20 cellular contexts compared by ENCODE assay signal in the genomic region with DNA sequence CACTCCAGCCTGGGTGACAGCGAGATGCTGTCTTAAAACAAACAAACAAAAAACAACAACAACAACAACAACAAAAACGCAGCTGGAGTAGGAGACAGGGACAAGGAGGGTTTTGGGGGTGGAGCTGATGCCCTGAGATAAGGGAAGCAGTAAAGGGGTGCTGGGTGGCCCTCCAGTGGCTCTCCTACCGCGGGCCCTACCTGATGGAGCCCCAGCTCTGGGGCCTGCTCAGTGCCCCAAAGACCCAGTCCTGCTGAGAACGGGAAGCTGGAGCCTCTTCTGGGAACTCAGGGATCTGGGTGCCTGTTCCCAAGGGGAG. TPM values are rescaled to one million over a fixed set of nuclear protein-coding genes. Genes with fewer than 3 reads are reported as not detected.
DNase-seq lines count a peak whose midpoint lies in the region; ATAC-seq, FAIRE-seq and TF ChIP-seq lines count a peak whose summit lies in the region.
"Had no signal": no experiment of that assay in that cellular context is flagged by ENCODE, and none has a peak within 500 bp of the region (broad histone marks: within the 10 kb centered on the region; RNA-seq: fewer than 3 reads in every experiment).

No MANE protein-coding gene starts in this region.

- H2AK5ac ChIP-seq in H1 (ENCODE audit: low read depth, low read length): no peak overlapping the region

- H3K27ac Mint-ChIP-seq in activated naive CD4-positive, alpha-beta T cell treated with anti-CD3 and anti-CD28 coated beads, Interleukin-2, amount 10 ng/mL, durations not matched to agents 7 days and 5 days: no peak overlapping the region
- no peak overlapping the region for H3K27ac Mint-ChIP-seq in naive B cell
- H3K27ac Mint-ChIP-seq in stimulated activated naive B cell treated with anti-CD40 and anti-IgM and Interleukin-4, amounts not matched to agents 10 μg/mL and 1 μg/mL and 100 μg/mL, for 72 hours: no peak overlapping the region
- H3K27ac Mint-ChIP-seq: activated CD4-positive, alpha-beta T cell treated with anti-CD3 and anti-CD28 coated beads, Interleukin-2, amount 10 ng/mL, durations not matched to agents 7 days and 5 days had no signal

- H3K4me2 ChIP-seq in H1 (ENCODE audit: insufficient read depth in 1 of 2, low read depth in 2 of 2, low read length in 2 of 2): peak overlapping the region; percentile 59 to 89

- H3K4me3 Mint-ChIP-seq in activated naive CD4-positive, alpha-beta T cell treated with anti-CD3 and anti-CD28 coated beads, Interleukin-2, amount 10 ng/mL, durations not matched to agents 7 days and 5 days: peak overlapping the region; percentile 40
- H3K4me3 Mint-ChIP-seq in naive B cell: peak overlapping the region in 6 of 8 donors; percentile 22 to 65 (median 38)
- no peak overlapping the region for H3K4me3 Mint-ChIP-seq in stimulated activated naive B cell treated with anti-CD40 and anti-IgM and Interleukin-4, amounts not matched to agents 10 μg/mL and 1 μg/mL and 100 μg/mL, for 72 hours
- H3K4me3 Mint-ChIP-seq: activated CD4-positive, alpha-beta T cell treated with anti-CD3 and anti-CD28 coated beads, Interleukin-2, amount 10 ng/mL, durations not matched to agents 7 days and 5 days had no signal

- H3K79me1 ChIP-seq in H1 (ENCODE audit: low read depth, low read length): no peaks in the 10 kb centered on the region

- no peaks in the 10 kb centered on the region for H3K36me3 Mint-ChIP-seq in activated naive CD4-positive, alpha-beta T cell treated with anti-CD3 and anti-CD28 coated beads, Interleukin-2, amount 10 ng/mL, durations not matched to agents 7 days and 5 days
- H3K36me3 Mint-ChIP-seq in naive B cell: no peaks in the 10 kb centered on the region
- no peaks in the 10 kb centered on the region for H3K36me3 Mint-ChIP-seq in stimulated activated naive B cell treated with anti-CD40 and anti-IgM and Interleukin-4, amounts not matched to agents 10 μg/mL and 1 μg/mL and 100 μg/mL, for 72 hours

- peaks cover 6% of the 10 kb centered on the region for H3K23me2 ChIP-seq in H1 (ENCODE audit: low read depth, low read length)

- TF ChIP-seq POLR2A in H1 (IDR thresholded peaks at IDR 0.05; ENCODE audit: control extremely low read depth in 1 of 2, low read depth in 2 of 2, low read length in 2 of 2): no peak
- TF ChIP-seq POLR2A in upper lobe of left lung (IDR thresholded peaks at IDR 0.05): no peak

- H3K14ac ChIP-seq in H1 (ENCODE audit: insufficient read length): no peak overlapping the region

- H3K9me3 ChIP-seq in H1 (ENCODE audit: insufficient read depth in 2 of 2, low read depth in 1 of 2, low read length in 1 of 2) (no peaks in the 10 kb centered on the region), upper lobe of left lung (no peaks in the 10 kb centered on the region)
- H3K9me3 ChIP-seq: spleen had no signal

- no peak overlapping the region for H2BK5ac ChIP-seq in H1 (ENCODE audit: low read depth, low read length)

- H3K23ac ChIP-seq in H1 (ENCODE audit: insufficient read length): no peak overlapping the region

- peak overlapping the region; percentile 70; the same call in 1 of the 2 replicates for H2AFZ ChIP-seq in H1 (ENCODE audit: low read length)

- no peak overlapping the region for H3K9ac ChIP-seq in H1 (replicated peaks in 1 of 4; ENCODE audit: extremely low read depth in 1 of 4, low read depth in 3 of 4, low read length in 3 of 4)

- no peaks in the 10 kb centered on the region for H4K20me1 ChIP-seq in H1 (replicated peaks in 1 of 2; ENCODE audit: control insufficient read depth in 1 of 2, insufficient read depth in 2 of 2, low read length in 2 of 2)

- H3K56ac ChIP-seq in H1 (replicated peaks; ENCODE audit: insufficient read length, low read depth, low read length): no peak overlapping the region

- H3K27ac ChIP-seq in H1 (ENCODE audit: low read depth, low read length): no peak overlapping the region
- peak overlapping the region in 1 of 4 donors; percentile 55 for H3K27ac ChIP-seq in upper lobe of left lung
- H3K27ac ChIP-seq: spleen had no signal

- peaks cover 17% of the 10 kb centered on the region for H3K4me1 Mint-ChIP-seq in activated naive CD4-positive, alpha-beta T cell treated with anti-CD3 and anti-CD28 coated beads, Interleukin-2, amount 10 ng/mL, durations not matched to agents 7 days and 5 days
- H3K4me1 Mint-ChIP-seq in naive B cell: peaks cover 0 to 8% (median 3%) of the 10 kb centered on the region in 3 donors
- peaks cover 0 to 5% of the 10 kb centered on the region in 2 donors for H3K4me1 Mint-ChIP-seq in stimulated activated naive B cell treated with anti-CD40 and anti-IgM and Interleukin-4, amounts not matched to agents 10 μg/mL and 1 μg/mL and 100 μg/mL, for 72 hours

- H4K8ac ChIP-seq in H1 (ENCODE audit: extremely low read depth, insufficient read depth, low read length): no peak overlapping the region

- no peak overlapping the region for H2BK12ac ChIP-seq in H1 (ENCODE audit: low read depth, low read length)

- no peak overlapping the region for H3K4ac ChIP-seq in H1 (replicated peaks; ENCODE audit: insufficient read length, low read depth, low read length)

- TF ChIP-seq RAD21 in H1 (IDR thresholded peaks at IDR 0.05 in 1 of 2, conservative IDR thresholded peaks at IDR 0.05 in 1 of 2; ENCODE audit: low read depth in 2 of 2, low read length in 2 of 2): no peak

- ATAC-seq in naive B cell (ENCODE audit: low read depth in 2 of 2) (no peak), upper lobe of left lung (ENCODE audit: low FRiP score in 2 of 2) (no peak), HG02885 (IDR thresholded peaks at IDR 0.05; ENCODE audit: poor library complexity, unreplicated experiment) (no peak)
- no peak for ATAC-seq in stimulated activated naive B cell treated with anti-CD40 and anti-IgM and Interleukin-4, amounts not matched to agents 10 μg/mL and 1 μg/mL and 100 μg/mL, for 72 hours (replicated peaks)
- ATAC-seq: GM12878 had no signal

- no peak overlapping the region for H3K18ac ChIP-seq in H1 (ENCODE audit: extremely low read depth, low read length)

- no peak for FAIRE-seq in H1 (lab: Jason Lieb, UNC)
- FAIRE-seq: GM12878 had no signal

- H2BK120ac ChIP-seq in H1 (replicated peaks; ENCODE audit: low read depth, low read length): no peak overlapping the region

- no peak for DNase-seq in activated naive CD4-positive, alpha-beta T cell treated with anti-CD3 and anti-CD28 coated beads, Interleukin-2, amount 10 ng/mL, durations not matched to agents 7 days and 5 days
- no peak for DNase-seq in activated naive CD4-positive, alpha-beta T cell treated with anti-CD3 and anti-CD28 coated beads, Interleukin-2, amount 50 U/mL, for 16 hours
- DNase-seq in H1 (ENCODE audit: low read depth in 1 of 2, low spot score in 2 of 2) (no peak), naive B cell (no peak), upper lobe of left lung (no peak), NCI-H82 treated with DMSO at 0.1 percent for 48 hours (lab: John Stamatoyannopoulos, UW; ENCODE audit: unreplicated experiment) (no peak)
- no peak for DNase-seq in stimulated activated naive B cell treated with anti-CD40 and anti-IgM and Interleukin-4, amounts not matched to agents 10 μg/mL and 1 μg/mL and 100 μg/mL, for 72 hours
- DNase-seq: ACHN; activated CD4-positive, alpha-beta T cell treated with anti-CD3 and anti-CD28 coated beads, Interleukin-2, amount 10 ng/mL, durations not matched to agents 7 days and 5 days; activated effector memory CD4-positive, alpha-beta T cell treated with anti-CD3 and anti-CD28 coated beads, Interleukin-2, amount 50 U/mL, for 16 hours; DMS79; NCI-H1105; NCI-H446 treated with DMSO at 0.1 percent for 48 hours; spleen had no signal

- TF ChIP-seq CTCF in H1 (IDR thresholded peaks at IDR 0.05; ENCODE audit: control extremely low read depth in 1 of 3, insufficient read depth in 1 of 3, low read depth in 1 of 3, low read length in 3 of 3): no peak
- no peak for TF ChIP-seq CTCF in upper lobe of left lung (IDR thresholded peaks at IDR 0.05)

- H3K27me3 Mint-ChIP-seq in activated naive CD4-positive, alpha-beta T cell treated with anti-CD3 and anti-CD28 coated beads, Interleukin-2, amount 10 ng/mL, durations not matched to agents 7 days and 5 days: peaks cover 89% of the 10 kb centered on the region
- H3K27me3 Mint-ChIP-seq in naive B cell: peaks cover 52 to 78% (median 62%) of the 10 kb centered on the region in 3 donors
- peaks cover 63 to 72% of the 10 kb centered on the region in 2 donors for H3K27me3 Mint-ChIP-seq in stimulated activated naive B cell treated with anti-CD40 and anti-IgM and Interleukin-4, amounts not matched to agents 10 μg/mL and 1 μg/mL and 100 μg/mL, for 72 hours

- H4K91ac ChIP-seq in H1 (replicated peaks; ENCODE audit: insufficient read length, low read length): no peak overlapping the region

- H3K36me3 ChIP-seq in H1 (ENCODE audit: control insufficient read depth in 2 of 4, insufficient read depth in 4 of 4, low read length in 3 of 4) (no peaks in the 10 kb centered on the region), upper lobe of left lung (no peaks in the 10 kb centered on the region)
- H3K36me3 ChIP-seq: spleen had no signal

- no peak overlapping the region for H2BK15ac ChIP-seq in H1 (ENCODE audit: low read length)

- TF ChIP-seq EP300 in H1 (IDR thresholded peaks at IDR 0.05; ENCODE audit: borderline replicate concordance in 1 of 2, low read depth in 2 of 2, low read length in 2 of 2) (no peak), upper lobe of left lung (IDR thresholded peaks at IDR 0.05) (no peak)

- H2BK20ac ChIP-seq in H1 (ENCODE audit: low read length): no peak overlapping the region

- no peaks in the 10 kb centered on the region for H3K9me3 Mint-ChIP-seq in activated naive CD4-positive, alpha-beta T cell treated with anti-CD3 and anti-CD28 coated beads, Interleukin-2, amount 10 ng/mL, durations not matched to agents 7 days and 5 days
- H3K9me3 Mint-ChIP-seq in naive B cell: no peaks in the 10 kb centered on the region
- no peaks in the 10 kb centered on the region for H3K9me3 Mint-ChIP-seq in stimulated activated naive B cell treated with anti-CD40 and anti-IgM and Interleukin-4, amounts not matched to agents 10 μg/mL and 1 μg/mL and 100 μg/mL, for 72 hours
- H3K9me3 Mint-ChIP-seq: activated CD4-positive, alpha-beta T cell treated with anti-CD3 and anti-CD28 coated beads, Interleukin-2, amount 10 ng/mL, durations not matched to agents 7 days and 5 days had no signal

- H3K4me3 ChIP-seq in H1 (ENCODE audit: extremely low read depth in 1 of 4, insufficient read depth in 2 of 4, low read depth in 3 of 4, low read length in 4 of 4): peak overlapping the region; percentile 53 to 75 (median 60)
- H3K4me3 ChIP-seq in upper lobe of left lung: peak overlapping the region in 3 of 4 donors; percentile 39 to 54 (median 53)
- H3K4me3 ChIP-seq: GM12878 had no signal

- peaks cover 0 to 5% (median 4%) of the 10 kb centered on the region in 4 experiments; a peak in 3 of 7 replicates for H3K27me3 ChIP-seq in H1 (replicated peaks in 1 of 4; ENCODE audit: control insufficient read depth in 3 of 4, extremely low read depth in 1 of 4, insufficient read depth in 3 of 4, low read length in 3 of 4)
- H3K27me3 ChIP-seq in upper lobe of left lung: peaks cover 0 to 14% (median 7%) of the 10 kb centered on the region in 4 donors

- H3K4me1 ChIP-seq in H1 (replicated peaks in 1 of 4; ENCODE audit: control insufficient read depth in 3 of 4, insufficient read depth in 4 of 4, low read length in 3 of 4) (peaks cover 0 to 4% (median 2%) of the 10 kb centered on the region in 4 experiments; a peak in 4 of 7 replicates), upper lobe of left lung (peaks cover 10 to 13% (median 12%) of the 10 kb centered on the region in 4 donors)

- no peak overlapping the region for H4K5ac ChIP-seq in H1 (ENCODE audit: insufficient read length, low read depth, low read length)

- POLR2A ChIA-PET in H1 (lab: Charles Lee; ENCODE audit: partially characterized antibody): interaction anchor here (0.6 to 1.9 kb wide), 6 partner anchors 24 to 83 kb away, joined by 3 to 9 read pairs (median 4); partner anchors contain the start of gene PPY

- CTCF ChIA-PET in activated naive CD4-positive, alpha-beta T cell treated with anti-CD3 and anti-CD28 coated beads, Interleukin-2, amount 10 ng/mL, durations not matched to agents 7 days and 5 days (lab: Charles Lee): interaction anchor here (2.0 kb wide), 2 partner anchors 11 to 39 kb away, joined by 6 to 7 read pairs; no protein-coding TSS in a partner anchor
- CTCF ChIA-PET in H1 (lab: Charles Lee; ENCODE audit: partially characterized antibody): interaction anchor here (0.6 to 22.7 kb wide), 30 partner anchors 9 to 283 kb away, joined by 3 to 416 read pairs (median 5); partner anchors contain the start of genes ASB16, NAGS and PPY

- 41% methylated on average over 5 of the region's 5 CpGs; no CpG with 5 or more reads in 1 of the 2 experiments for WGBS in H1 (ENCODE audit: extremely low coverage in 1 of 2, insufficient coverage in 1 of 2, insufficient read length in 1 of 2, insufficient replicate concordance in 2 of 2, low coverage in 1 of 2, low lambda C conversion rate in 2 of 2, missing lambda C conversion rate in 1 of 2), 2 experiments
- 18 to 35% methylated on average over 4 to 5 of the region's 5 CpGs for WGBS in upper lobe of left lung, 2 donors

- H3K79me2 ChIP-seq in H1 (ENCODE audit: control insufficient read depth in 1 of 2, insufficient read depth in 2 of 2, low read length in 2 of 2): no peaks in the 10 kb centered on the region

RNA-seq across cellular contexts. Expression of gene NAGS, which starts 21.3 kb away (rescaled TPM):
- total RNA-seq in H1 (2021; fragmentation: NEBNext Ultra II Directional; extraction: Animal tissue kit (Norgen Biotek cat#: 25700)): 5.1 TPM in 2 replicates
- 4.0 and 4.4 TPM in 2 replicates for polyA plus RNA-seq in H1 (2011; rRNA removed)
- polyA plus RNA-seq in H1 (2011; cell fraction: cytosol; rRNA removed): 3.6 TPM
- polyA plus RNA-seq in H1 (2011; cell fraction: nucleus; rRNA removed): 3.8 TPM
- 2.8 to 4.0 TPM (median 3.4 TPM) in 4 replicates for polyA plus RNA-seq in H1 (2012, experiment 1 of 2)
- polyA plus RNA-seq in H1 (2012, experiment 2 of 2): 3.3 TPM
- 5.2 TPM for polyA plus RNA-seq in H1 (2013, experiment 1 of 2)
- polyA plus RNA-seq in H1 (2013, experiment 2 of 2): 4.9 TPM
- polyA minus RNA-seq in H1 (2011; rRNA and poly(A)+ RNA removed): 3.0 TPM in 2 replicates
- 5.0 TPM for polyA minus RNA-seq in H1 (2011; cell fraction: cytosol; rRNA and poly(A)+ RNA removed)
- 5.1 TPM for polyA minus RNA-seq in H1 (2011; cell fraction: nucleus; rRNA and poly(A)+ RNA removed)
- 1 to 10 TPM in 2 of 6 donors, under 1 TPM in 3, not detected in 1; 0.57 to 1.8 (median 0.90) TPM for polyA plus RNA-seq in naive B cell (ENCODE audit: low read depth in 6 of 6)
- total RNA-seq in upper lobe of left lung: 10 to 100 TPM in 1 of 6 donors, 1 to 10 TPM in 5; 4.3 to 12.4 (median 7.0) TPM

RNA-seq across cellular contexts. Expression of gene PYY, which starts 29.4 kb away (rescaled TPM):
- 0.42 and 0.93 TPM in 2 replicates for total RNA-seq in H1 (2021; fragmentation: NEBNext Ultra II Directional; extraction: Animal tissue kit (Norgen Biotek cat#: 25700))
- polyA plus RNA-seq in H1 (2011; rRNA removed): 2.7 and 3.4 TPM in 2 replicates
- 1.0 TPM for polyA plus RNA-seq in H1 (2011; cell fraction: cytosol; rRNA removed)
- polyA plus RNA-seq in H1 (2011; cell fraction: nucleus; rRNA removed): 2.4 TPM
- 1.0 to 3.2 TPM (median 1.7 TPM) in 4 replicates for polyA plus RNA-seq in H1 (2012, experiment 1 of 2)
- 2.4 TPM for polyA plus RNA-seq in H1 (2012, experiment 2 of 2)
- 3.9 TPM for polyA plus RNA-seq in H1 (2013, experiment 1 of 2)
- 4.8 TPM for polyA plus RNA-seq in H1 (2013, experiment 2 of 2)
- 0.57 TPM in 1 of 2 replicates, not detected in the other for polyA minus RNA-seq in H1 (2011; rRNA and poly(A)+ RNA removed)
- not detected for polyA minus RNA-seq in H1 (2011; cell fraction: cytosol; rRNA and poly(A)+ RNA removed)
- not detected for polyA minus RNA-seq in H1 (2011; cell fraction: nucleus; rRNA and poly(A)+ RNA removed)
- polyA plus RNA-seq in naive B cell (ENCODE audit: low read depth in 6 of 6): not detected
- total RNA-seq in upper lobe of left lung: under 1 TPM in 1 of 6 donors, not detected in 5; 0.60 TPM
- total RNA-seq: activated CD4-positive, alpha-beta T cell treated with anti-CD3 and anti-CD28 coated beads, Interleukin-2, amount 10 ng/mL, durations not matched to agents 7 days and 5 days; GM12878; HT1080; spleen; T-helper 1 cell treated with Interleukin-12 subunit alpha and Interleukin-12 subunit beta and Interleukin-4 antibody, amounts not matched to agents 30 ng/mL and 1 ng/mL, for 36 hours; ureter had no signal
- polyA plus RNA-seq: fibroblast of lung, spleen had no signal

RNA-seq across cellular contexts. Expression of gene TMEM101, which starts 31.6 kb away (rescaled TPM):
- total RNA-seq in H1 (2021; fragmentation: NEBNext Ultra II Directional; extraction: Animal tissue kit (Norgen Biotek cat#: 25700)): 16.1 and 20.9 TPM in 2 replicates
- 44.7 and 55.6 TPM in 2 replicates for polyA plus RNA-seq in H1 (2011; rRNA removed)
- polyA plus RNA-seq in H1 (2011; cell fraction: cytosol; rRNA removed): 54.3 TPM
- polyA plus RNA-seq in H1 (2011; cell fraction: nucleus; rRNA removed): 44.7 TPM
- polyA plus RNA-seq in H1 (2012, experiment 1 of 2): 23.2 to 36.4 TPM (median 32.3 TPM) in 4 replicates
- 27.4 TPM for polyA plus RNA-seq in H1 (2012, experiment 2 of 2)
- polyA plus RNA-seq in H1 (2013, experiment 1 of 2): 23.1 TPM
- polyA plus RNA-seq in H1 (2013, experiment 2 of 2): 24.7 TPM
- 35.1 and 40.3 TPM in 2 replicates for polyA minus RNA-seq in H1 (2011; rRNA and poly(A)+ RNA removed)
- polyA minus RNA-seq in H1 (2011; cell fraction: cytosol; rRNA and poly(A)+ RNA removed): 21.0 TPM
- polyA minus RNA-seq in H1 (2011; cell fraction: nucleus; rRNA and poly(A)+ RNA removed): 20.2 TPM
- 10 to 100 TPM; 25.7 to 34.2 (median 28.9) TPM for polyA plus RNA-seq in naive B cell (ENCODE audit: low read depth in 6 of 6)
- 10 to 100 TPM; 10.5 to 36.9 (median 29.1) TPM for total RNA-seq in upper lobe of left lung

RNA-seq across cellular contexts. Expression of gene PPY, which starts 40.9 kb away (rescaled TPM):
- total RNA-seq in H1 (2021; fragmentation: NEBNext Ultra II Directional; extraction: Animal tissue kit (Norgen Biotek cat#: 25700)): not detected in 2 replicates
- polyA plus RNA-seq in H1 (2011; rRNA removed) (0.26 TPM in 1 of 2 replicates, not detected in the other), naive B cell (ENCODE audit: low read depth in 6 of 6) (not detected)
- 0.31 TPM for polyA plus RNA-seq in H1 (2011; cell fraction: cytosol; rRNA removed)
- polyA plus RNA-seq in H1 (2011; cell fraction: nucleus; rRNA removed): 0.51 TPM
- not detected in 4 replicates for polyA plus RNA-seq in H1 (2012, experiment 1 of 2)
- polyA plus RNA-seq in H1 (2012, experiment 2 of 2): not detected
- 0.26 TPM for polyA plus RNA-seq in H1 (2013, experiment 1 of 2)
- 0.42 TPM for polyA plus RNA-seq in H1 (2013, experiment 2 of 2)
- not detected in 2 replicates for polyA minus RNA-seq in H1 (2011; rRNA and poly(A)+ RNA removed)
- polyA minus RNA-seq in H1 (2011; cell fraction: cytosol; rRNA and poly(A)+ RNA removed): not detected
- not detected for polyA minus RNA-seq in H1 (2011; cell fraction: nucleus; rRNA and poly(A)+ RNA removed)
- total RNA-seq in upper lobe of left lung: not detected
- total RNA-seq: activated CD4-positive, alpha-beta T cell treated with anti-CD3 and anti-CD28 coated beads, Interleukin-2, amount 10 ng/mL, durations not matched to agents 7 days and 5 days; fibroblast of lung; GM12878; HT1080; spleen; T-helper 1 cell treated with Interleukin-12 subunit alpha and Interleukin-12 subunit beta and Interleukin-4 antibody, amounts not matched to agents 30 ng/mL and 1 ng/mL, for 36 hours; ureter had no signal
- polyA plus RNA-seq: fibroblast of lung, spleen had no signal

Comparison
In these comparisons a context has a peak if more than half of its experiments do, and no peak if none do; other contexts are left out.
1. H3K4me3 Mint-ChIP-seq: peak in activated naive CD4-positive, alpha-beta T cell treated with anti-CD3 and anti-CD28 coated beads, Interleukin-2, amount 10 ng/mL, durations not matched to agents 7 days and 5 days (single experiment) and naive B cell (6 of 8); none in stimulated activated naive B cell treated with anti-CD40 and anti-IgM and Interleukin-4, amounts not matched to agents 10 μg/mL and 1 μg/mL and 100 μg/mL, for 72 hours (0 of 2).